Comparison of ENCODE assay signal across 11 cellular contexts in genomic region chr5:780571-780970, GRCh38. TPM values are rescaled to one million over a fixed set of nuclear protein-coding genes. Genes with fewer than 3 reads are reported as not detected.
DNase-seq lines count a peak whose midpoint lies in the region; ATAC-seq, FAIRE-seq and TF ChIP-seq lines count a peak whose summit lies in the region.
"Not testable (repeated sequence)": the region's sequence is repeated elsewhere in the genome, so short reads cannot be mapped to it uniquely, and the experiment has no call there.
"Had no signal": no experiment of that assay in that cellular context is flagged by ENCODE, and none has a peak within 500 bp of the region (broad histone marks: within the 10 kb centered on the region; RNA-seq: fewer than 3 reads in every experiment).

No MANE protein-coding gene starts in this region.

- intact Hi-C loops in Right ventricle myocardium inferior (cut with DNase I); kidney (cut with DNase I); posterior vena cava (cut with DNase I); aorta (cut with DNase I): not testable (repeated sequence)

- 88 to 93% methylated on average over 12 to 15 of the region's 17 CpGs for WGBS in aorta, 2 donors

- not testable (repeated sequence) for H3K9ac ChIP-seq in BLaER1; kidney (ENCODE audit: low read length in 2 of 2)

- not testable (repeated sequence) for H3K27ac Mint-ChIP-seq in type B pancreatic cell

- H3K4me3 ChIP-seq in BLaER1; RWPE2 (ENCODE audit: severe bottlenecking); right atrium auricular region; kidney (ENCODE audit: low read length in 2 of 2); aorta (ENCODE audit: low read length in 2 of 2): not testable (repeated sequence)

- not testable (repeated sequence) for H3K4me3 Mint-ChIP-seq in type B pancreatic cell

- H3K4me1 ChIP-seq in BLaER1: peaks cover 24% of the 10 kb centered on the region
- not testable (repeated sequence) for H3K4me1 ChIP-seq in RWPE2 (ENCODE audit: insufficient read depth, poor library complexity, severe bottlenecking); kidney (ENCODE audit: control insufficient read depth in 1 of 2, insufficient read depth in 1 of 2, low read depth in 1 of 2, low read length in 2 of 2); aorta (ENCODE audit: control insufficient read depth in 1 of 2, insufficient read depth in 2 of 2, low read length in 2 of 2)
- H3K4me1 ChIP-seq in right atrium auricular region: peaks cover 0 to 36% of the 10 kb centered on the region in 2 donors

- not testable (repeated sequence) for FAIRE-seq in kidney (lab: Jason Lieb, UNC)

- not testable (repeated sequence) for H3K4me1 Mint-ChIP-seq in type B pancreatic cell (ENCODE audit: unreplicated experiment)

- DNase-seq in RWPE2 (ENCODE audit: low spot score) (peak; percentile 74), Right ventricle myocardium inferior (ENCODE audit: missing footprints) (peak; percentile 57), right atrium auricular region (ENCODE audit: low spot score) (peak; percentile 50), kidney (peak; percentile 83), posterior vena cava (ENCODE audit: low spot score) (peak; percentile 85), type B pancreatic cell (ENCODE audit: extremely low spot score, unreplicated experiment) (peak; percentile 69), aorta (peak; percentile 48 to 76)

- not testable (repeated sequence) for H3K27ac ChIP-seq in BLaER1; RWPE2 (ENCODE audit: poor library complexity, severe bottlenecking); kidney (ENCODE audit: low read depth in 2 of 2, low read length in 2 of 2); aorta (ENCODE audit: low read depth in 1 of 2, low read length in 2 of 2)
- H3K27ac ChIP-seq in right atrium auricular region: peak overlapping the region; percentile 25 to 42

- H4K20me1 ChIP-seq in BLaER1: not testable (repeated sequence)

- H3K9me3 ChIP-seq in BLaER1; RWPE2 (ENCODE audit: severe bottlenecking); right atrium auricular region; kidney (ENCODE audit: control insufficient read depth in 1 of 2, low read length in 2 of 2); aorta (ENCODE audit: control insufficient read depth, low read length): not testable (repeated sequence)

- H3K27me3 ChIP-seq in BLaER1: peaks cover 17% of the 10 kb centered on the region
- not testable (repeated sequence) for H3K27me3 ChIP-seq in RWPE2 (ENCODE audit: insufficient read depth, poor library complexity, severe bottlenecking); right atrium auricular region; aorta (ENCODE audit: control insufficient read depth in 1 of 2, insufficient read depth in 2 of 2, low read length in 1 of 2)

- not testable (repeated sequence) for H3K36me3 ChIP-seq in BLaER1; RWPE2 (ENCODE audit: low read depth); right atrium auricular region; kidney (ENCODE audit: control insufficient read depth in 1 of 2, insufficient read depth in 2 of 2, low read length in 2 of 2); aorta (ENCODE audit: control insufficient read depth in 1 of 2, insufficient read depth in 2 of 2, low read length in 1 of 2)

- not testable (repeated sequence) for H3K9me3 Mint-ChIP-seq in type B pancreatic cell

- H3K27me3 Mint-ChIP-seq in type B pancreatic cell: not testable (repeated sequence)

- ATAC-seq in RWPE2 (ENCODE audit: low read depth); Right ventricle myocardium inferior; aorta (ENCODE audit: low FRiP score): not testable (repeated sequence)

- not testable (repeated sequence) for TF ChIP-seq CTCF in RWPE2 (IDR thresholded peaks at IDR 0.05; ENCODE audit: poor library complexity, severe bottlenecking); right atrium auricular region (IDR thresholded peaks at IDR 0.05); kidney (IDR thresholded peaks at IDR 0.05; ENCODE audit: borderline replicate concordance, extremely low read depth, insufficient read depth); type B pancreatic cell (conservative IDR thresholded peaks at IDR 0.05)

- H3K4me2 ChIP-seq in BLaER1: peak overlapping the region; percentile 39

- not testable (repeated sequence) for H3K36me3 Mint-ChIP-seq in type B pancreatic cell

RNA-seq across cellular contexts. Expression of gene ZDHHC11B, which starts 4.0 kb away (rescaled TPM):
- total RNA-seq in Right ventricle myocardium inferior: 14.7 TPM
- 1 to 10 TPM; 4.0 to 7.5 TPM for total RNA-seq in right atrium auricular region
- total RNA-seq in kidney: 5.4 TPM
- polyA plus RNA-seq in kidney (ENCODE audit: insufficient read depth, low read depth, low replicate concordance): 4.4 TPM
- 10 to 100 TPM in 1 of 2 donors, 1 to 10 TPM in 1; 9.1 to 14.9 TPM for total RNA-seq in posterior vena cava
- total RNA-seq in type B pancreatic cell (ENCODE audit: low replicate concordance): 2.2 and 4.0 TPM in 2 replicates
- 10 to 100 TPM in 1 of 2 donors, 1 to 10 TPM in 1; 5.9 to 17.7 TPM for total RNA-seq in aorta
- 1 to 10 TPM; 2.0 to 4.5 TPM for polyA plus RNA-seq in aorta
- total RNA-seq: GM12878 had no signal
- polyA plus RNA-seq: CD14-positive monocyte; CD8-positive, alpha-beta memory T cell had no signal
